ENCODE assay signal across 22 cellular contexts in genomic region chr16:534089-534635, GRCh38. TPM values are rescaled to one million over a fixed set of nuclear protein-coding genes. Genes with fewer than 3 reads are reported as not detected.
A peak's percentile ranks its signal among the peaks of the same experiment; 100 is the strongest.
DNase-seq lines count a peak whose midpoint lies in the region; ATAC-seq, FAIRE-seq and TF ChIP-seq lines count a peak whose summit lies in the region.
"Had no signal": no experiment of that assay in that cellular context is flagged by ENCODE, and none has a peak within 500 bp of the region (broad histone marks: within the 10 kb centered on the region; RNA-seq: fewer than 3 reads in every experiment).

No MANE protein-coding gene starts in this region.

- H4K91ac ChIP-seq in trophoblast cell (ENCODE audit: low read depth, low read length): no peak overlapping the region

- POLR2A ChIA-PET in A549 (lab: Yijun Ruan, JAX): interaction anchor here (1.4 kb wide), 1 partner anchor 10 kb away, joined by 4 read pairs; no protein-coding TSS in a partner anchor

- no peaks in the 10 kb centered on the region for H3K79me1 ChIP-seq in trophoblast cell (ENCODE audit: low read length)

- peaks cover 94% of the 10 kb centered on the region for H3K79me2 ChIP-seq in hepatocyte
- H3K79me2 ChIP-seq in trophoblast cell (ENCODE audit: control insufficient read depth, insufficient read depth, low read length, poor library complexity): peaks cover 12% of the 10 kb centered on the region

- no peak overlapping the region for H3K23ac ChIP-seq in trophoblast cell (ENCODE audit: low read length)

- H2BK5ac ChIP-seq in trophoblast cell (ENCODE audit: low read depth, low read length, poor library complexity): no peak overlapping the region

- H3K4ac ChIP-seq in trophoblast cell (ENCODE audit: low read depth, low read length): no peak overlapping the region

- WGBS in A549 (ENCODE audit: missing lambda C conversion rate): 77% methylated on average over 8 of the region's 25 CpGs
- 72% methylated on average over 24 of the region's 25 CpGs for WGBS in hepatocyte (ENCODE audit: low lambda C conversion rate, missing lambda C conversion rate)
- WGBS in trophoblast cell (ENCODE audit: extremely low coverage, insufficient coverage, insufficient read length): no CpG with 5 or more reads among the region's 25 CpGs

- H3K4me2 ChIP-seq in A549 (peak overlapping the region; percentile 55), hepatocyte (peak overlapping the region; percentile 71), trophoblast cell (ENCODE audit: low read length) (no peak overlapping the region)
- H3K4me2 ChIP-seq: SK-N-SH had no signal

- no peak for TF ChIP-seq POLR2A in A549 (IDR thresholded peaks at IDR 0.05; ENCODE audit: low read length)

- H2AK5ac ChIP-seq in trophoblast cell (ENCODE audit: low read length): no peak overlapping the region

- no peak overlapping the region for H3K9ac ChIP-seq in trophoblast cell (ENCODE audit: low read length)
- H3K9ac ChIP-seq: SK-N-SH had no signal

- peaks cover 37% of the 10 kb centered on the region for H4K20me1 ChIP-seq in hepatocyte (ENCODE audit: insufficient read depth, poor library complexity, severe bottlenecking)

- H3K36me3 ChIP-seq in hepatocyte (replicated peaks; ENCODE audit: insufficient read depth, low read depth): no peaks in the 10 kb centered on the region
- H3K36me3 ChIP-seq in trophoblast cell (ENCODE audit: control insufficient read depth in 1 of 2, insufficient read depth in 2 of 2, low read length in 2 of 2): peaks cover 19 to 24% of the 10 kb centered on the region in 2 experiments
- H3K36me3 ChIP-seq: adrenal gland, ovary had no signal

- no peak overlapping the region for H2BK12ac ChIP-seq in trophoblast cell (ENCODE audit: low read length)

- H2BK120ac ChIP-seq in trophoblast cell (ENCODE audit: insufficient read depth, low read length, poor library complexity): no peak overlapping the region

- no peak for DNase-seq in A549 (ENCODE audit: low read depth in 1 of 2, low spot score in 1 of 2)
- DNase-seq in LHCN-M2 (ENCODE audit: low read depth): peak; percentile 46
- peak; percentile 71 for DNase-seq in hepatocyte (ENCODE audit: low spot score)
- DNase-seq in trophoblast cell: peak; percentile 83 to 87
- DNase-seq in islet precursor cell: no peak
- DNase-seq in effector CD8-positive, alpha-beta T cell (lab: John Stamatoyannopoulos, UW): no peak
- DNase-seq in NCI-H2227 treated with DMSO at 0.1 percent for 48 hours (lab: John Stamatoyannopoulos, UW): no peak
- DNase-seq in NCI-H748 (lab: John Stamatoyannopoulos, UW; ENCODE audit: unreplicated experiment): no peak
- DNase-seq: ACHN; activated CD4-positive, CD25-positive, alpha-beta regulatory T cell treated with anti-CD3 and anti-CD28 coated beads, Interleukin-2, amount 50 U/mL, for 72 hours; CD4-positive, alpha-beta memory T cell; effector CD4-positive, alpha-beta T cell; kidney glomerular epithelial cell; NCI-H187 treated with DMSO at 0.1 percent for 48 hours; NCI-H524; SK-N-SH had no signal

- no peaks in the 10 kb centered on the region for H3K9me3 ChIP-seq in A549
- H3K9me3 ChIP-seq in hepatocyte (ENCODE audit: low read depth): no peaks in the 10 kb centered on the region
- peaks cover 2% of the 10 kb centered on the region for H3K9me3 ChIP-seq in trophoblast cell (ENCODE audit: insufficient read depth, low read depth, low read length)
- H3K9me3 ChIP-seq: adrenal gland, ovary, SK-N-SH, tibial nerve had no signal

- H3K14ac ChIP-seq in trophoblast cell (ENCODE audit: low read length): no peak overlapping the region

- TF ChIP-seq RAD21 in A549 (conservative IDR thresholded peaks at IDR 0.05 in 1 of 2, IDR thresholded peaks at IDR 0.05 in 1 of 2): no peak

- peak overlapping the region in 1 of 2 experiments; percentile 73; a peak in 3 of 6 replicates for H3K27ac ChIP-seq in A549
- peak overlapping the region; percentile 84 for H3K27ac ChIP-seq in hepatocyte
- H3K27ac ChIP-seq in trophoblast cell (ENCODE audit: low read depth, low read length): no peak overlapping the region
- H3K27ac ChIP-seq: ovary had no signal

- no peaks in the 10 kb centered on the region for H3K27me3 ChIP-seq in hepatocyte
- no peaks in the 10 kb centered on the region for H3K27me3 ChIP-seq in trophoblast cell (ENCODE audit: insufficient read depth, low read length)
- H3K27me3 ChIP-seq: adrenal gland, ovary, tibial nerve had no signal

- no peak overlapping the region for H4K12ac ChIP-seq in trophoblast cell (ENCODE audit: low read depth, low read length)

- H3K9me2 ChIP-seq in hepatocyte (replicated peaks; ENCODE audit: insufficient read depth): no peaks in the 10 kb centered on the region
- H3K9me2 ChIP-seq: SK-N-SH had no signal

- CTCF ChIA-PET in A549 (lab: Yijun Ruan, JAX): interaction anchor here (1.0 to 1.6 kb wide), 5 partner anchors 8 to 136 kb away, joined by 3 to 5 read pairs (median 3); no protein-coding TSS in a partner anchor

- H3K4me3 ChIP-seq in A549 (no peak overlapping the region), hepatocyte (no peak overlapping the region), trophoblast cell (ENCODE audit: low read depth, low read length) (no peak overlapping the region)
- H3K4me3 ChIP-seq: adrenal gland, ovary, tibial nerve had no signal

- FAIRE-seq in A549 (lab: Jason Lieb, UNC): no peak

- H3K18ac ChIP-seq in trophoblast cell (ENCODE audit: low read length): no peak overlapping the region

- no peak overlapping the region for H4K8ac ChIP-seq in trophoblast cell (ENCODE audit: low read depth, low read length)

- TF ChIP-seq EP300 in A549 (IDR thresholded peaks at IDR 0.05): no peak

- TF ChIP-seq CTCF in A549 (IDR thresholded peaks at IDR 0.05): no peak
- TF ChIP-seq CTCF in hepatocyte (IDR thresholded peaks at IDR 0.05; ENCODE audit: poor library complexity): no peak

- H3K4me1 ChIP-seq in A549: peaks cover 42% of the 10 kb centered on the region
- H3K4me1 ChIP-seq in hepatocyte (ENCODE audit: insufficient read depth): peaks cover 38% of the 10 kb centered on the region
- peaks cover 5 to 7% of the 10 kb centered on the region in 2 experiments for H3K4me1 ChIP-seq in trophoblast cell (ENCODE audit: control insufficient read depth in 1 of 2, insufficient read depth in 2 of 2, low read length in 2 of 2)

- no peak overlapping the region for H2AFZ ChIP-seq in hepatocyte
- H2AFZ ChIP-seq in trophoblast cell (ENCODE audit: insufficient read depth, low read length, poor library complexity): no peak overlapping the region

- no peak; a peak in 1 of 6 replicates for ATAC-seq in A549
- ATAC-seq: activated T-helper 17 cell treated with anti-CD3 and anti-CD28 coated beads, Interleukin-2, amount 50 U/mL, for 72 hours had no signal

TF ChIP-seq in A549, 52 proteins besides CTCF, POLR2A, EP300 and RAD21 (continues in another document):
- TF ChIP-seq HOXB5 (CRISPR knock-in tag; IDR thresholded peaks at IDR 0.05) (no peak), ESRRA (IDR thresholded peaks at IDR 0.05; ENCODE audit: borderline replicate concordance, low read length) (no peak)

RNA-seq across cellular contexts. Expression of gene CAPN15, which starts 6.7 kb away (rescaled TPM):
- polyA plus RNA-seq in A549 (2011; rRNA removed) (10.0 and 11.4 TPM in 2 replicates), A549 (2017; fragmentation: RNase III; extraction: RNeasy Plus Mini Kit Qiagen cat#74134 plus additional on column Dnase treatment) (31.3 to 33.9 TPM (median 33.3 TPM) in 3 replicates), hepatocyte (42.7 and 47.9 TPM in 2 replicates)
- 46.5 and 72.3 TPM in 2 replicates for polyA plus RNA-seq in A549 (2012; cell fraction: cytosol; rRNA removed)
- polyA plus RNA-seq in A549 (2012; cell fraction: nucleus; rRNA removed): 132 and 252 TPM in 2 replicates
- polyA minus RNA-seq in A549 (2011; rRNA and poly(A)+ RNA removed): 8.6 and 13.1 TPM in 2 replicates
- total RNA-seq in LHCN-M2 (2014; rRNA removed) (66.5 and 71.1 TPM in 2 replicates), hepatocyte (41.7 and 51.0 TPM in 2 replicates)
- polyA plus RNA-seq in LHCN-M2 (2012): 19.5 TPM
- polyA plus RNA-seq in trophoblast cell (2013): 22.8 and 23.9 TPM in 2 replicates

RNA-seq across cellular contexts. Expression of gene PRR35, which starts 26.0 kb away (rescaled TPM):
- polyA plus RNA-seq in A549 (2011; rRNA removed) (0.04 TPM in 1 of 2 replicates, not detected in the other), A549 (2017; fragmentation: RNase III; extraction: RNeasy Plus Mini Kit Qiagen cat#74134 plus additional on column Dnase treatment) (0.04 to 0.10 TPM (median 0.04 TPM) in 3 replicates), hepatocyte (not detected in 2 replicates)
- 0.05 and 0.17 TPM in 2 replicates for polyA plus RNA-seq in A549 (2012; cell fraction: cytosol; rRNA removed)
- polyA plus RNA-seq in A549 (2012; cell fraction: nucleus; rRNA removed): 0.11 and 0.22 TPM in 2 replicates
- not detected in 2 replicates for polyA minus RNA-seq in A549 (2011; rRNA and poly(A)+ RNA removed)
- total RNA-seq in LHCN-M2 (2014; rRNA removed) (0.06 TPM in 1 of 2 replicates, not detected in the other), hepatocyte (not detected in 2 replicates)
- 0.02 TPM for polyA plus RNA-seq in LHCN-M2 (2012)
- 0.04 TPM in 2 replicates for polyA plus RNA-seq in trophoblast cell (2013)
- total RNA-seq: activated T-helper 17 cell treated with anti-CD3 and anti-CD28 coated beads, Interleukin-2, amount 50 U/mL, for 72 hours; adrenal gland; cardiac septum; CD4-positive, alpha-beta memory T cell; OCI-LY7; ovary; tibial nerve had no signal
- polyA plus RNA-seq: adrenal gland; CD4-positive, alpha-beta memory T cell; ovary; SK-N-SH had no signal

RNA-seq across cellular contexts. Expression of gene NHLRC4, which starts 32.6 kb away (rescaled TPM):
- polyA plus RNA-seq in A549 (2011; rRNA removed) (0.03 and 0.13 TPM in 2 replicates), A549 (2017; fragmentation: RNase III; extraction: RNeasy Plus Mini Kit Qiagen cat#74134 plus additional on column Dnase treatment) (0.07 to 0.09 TPM (median 0.08 TPM) in 3 replicates), hepatocyte (0.25 and 1.7 TPM in 2 replicates)
- polyA plus RNA-seq in A549 (2012; cell fraction: cytosol; rRNA removed): 0.04 TPM in 2 replicates
- 0.17 and 0.24 TPM in 2 replicates for polyA plus RNA-seq in A549 (2012; cell fraction: nucleus; rRNA removed)
- not detected in 2 replicates for polyA minus RNA-seq in A549 (2011; rRNA and poly(A)+ RNA removed)
- total RNA-seq in LHCN-M2 (2014; rRNA removed) (0.11 TPM in 1 of 2 replicates, not detected in the other), hepatocyte (1.0 and 1.2 TPM in 2 replicates)
- not detected for polyA plus RNA-seq in LHCN-M2 (2012)
- 0.25 and 0.28 TPM in 2 replicates for polyA plus RNA-seq in trophoblast cell (2013)

RNA-seq across cellular contexts. Expression of gene PIGQ, which starts 35.6 kb away (rescaled TPM):
- polyA plus RNA-seq in A549 (2011; rRNA removed) (13.2 and 15.7 TPM in 2 replicates), A549 (2017; fragmentation: RNase III; extraction: RNeasy Plus Mini Kit Qiagen cat#74134 plus additional on column Dnase treatment) (25.2 to 32.2 TPM (median 31.2 TPM) in 3 replicates), hepatocyte (58.6 and 64.6 TPM in 2 replicates)
- polyA plus RNA-seq in A549 (2012; cell fraction: cytosol; rRNA removed): 32.0 and 51.6 TPM in 2 replicates
- 141 and 208 TPM in 2 replicates for polyA plus RNA-seq in A549 (2012; cell fraction: nucleus; rRNA removed)
- polyA minus RNA-seq in A549 (2011; rRNA and poly(A)+ RNA removed): 32.3 and 33.8 TPM in 2 replicates
- total RNA-seq in LHCN-M2 (2014; rRNA removed) (46.7 and 51.4 TPM in 2 replicates), hepatocyte (26.7 and 30.0 TPM in 2 replicates)
- 20.0 TPM for polyA plus RNA-seq in LHCN-M2 (2012)
- polyA plus RNA-seq in trophoblast cell (2013): 26.7 and 27.0 TPM in 2 replicates

RNA-seq across cellular contexts. Expression of gene RAB40C, which starts 55.7 kb away (rescaled TPM):
- polyA plus RNA-seq in A549 (2011; rRNA removed) (4.4 and 4.9 TPM in 2 replicates), A549 (2017; fragmentation: RNase III; extraction: RNeasy Plus Mini Kit Qiagen cat#74134 plus additional on column Dnase treatment) (8.1 to 9.7 TPM (median 8.5 TPM) in 3 replicates), hepatocyte (30.8 and 32.7 TPM in 2 replicates)
- polyA plus RNA-seq in A549 (2012; cell fraction: cytosol; rRNA removed): 12.5 and 18.2 TPM in 2 replicates
- polyA plus RNA-seq in A549 (2012; cell fraction: nucleus; rRNA removed): 31.5 and 36.8 TPM in 2 replicates
- polyA minus RNA-seq in A549 (2011; rRNA and poly(A)+ RNA removed): 3.2 and 7.0 TPM in 2 replicates
- total RNA-seq in LHCN-M2 (2014; rRNA removed) (11.9 and 13.3 TPM in 2 replicates), hepatocyte (28.4 and 30.2 TPM in 2 replicates)
- 9.6 TPM for polyA plus RNA-seq in LHCN-M2 (2012)
- 26.3 and 27.6 TPM in 2 replicates for polyA plus RNA-seq in trophoblast cell (2013)

Comparison
In these comparisons a context has a peak if more than half of its experiments do, and no peak if none do; other contexts are left out.
1. DNase-seq: peak in LHCN-M2 (single experiment), hepatocyte (single experiment) and trophoblast cell (2 of 2); none in A549 (0 of 2), islet precursor cell (single experiment), effector CD8-positive, alpha-beta T cell (single experiment), NCI-H2227 treated with DMSO at 0.1 percent for 48 hours (single experiment) and NCI-H748 (single experiment).